ENCODE assay signal across 27 cellular contexts in genomic region chr7:84370114-84370513, GRCh38.
"Had no signal": no experiment of that assay in that cellular context is flagged by ENCODE, and none has a peak within 500 bp of the region (broad histone marks: within the 10 kb centered on the region; RNA-seq: fewer than 3 reads in every experiment).

No MANE protein-coding gene starts in this region.

- H3K4me1 Mint-ChIP-seq: immature natural killer cell; naive B cell; natural killer cell; stimulated activated naive B cell treated with anti-CD40 and anti-IgM and Interleukin-4, amounts not matched to agents 10 μg/mL and 1 μg/mL and 100 μg/mL, for 72 hours had no signal

- H3K9me3 Mint-ChIP-seq: naive B cell; nephron progenitor cell; stimulated activated naive B cell treated with anti-CD40 and anti-IgM and Interleukin-4, amounts not matched to agents 10 μg/mL and 1 μg/mL and 100 μg/mL, for 72 hours had no signal

- H3K4me3 Mint-ChIP-seq: immature natural killer cell; mesothelial cell of epicardium; naive B cell; natural killer cell; nephron progenitor cell; stimulated activated naive B cell treated with anti-CD40 and anti-IgM and Interleukin-4, amounts not matched to agents 10 μg/mL and 1 μg/mL and 100 μg/mL, for 72 hours had no signal

- ATAC-seq: left colon; natural killer cell; right lobe of liver; stimulated activated naive B cell treated with anti-CD40 and anti-IgM and Interleukin-4, amounts not matched to agents 10 μg/mL and 1 μg/mL and 100 μg/mL, for 72 hours; stimulated activated naive CD8-positive, alpha-beta T cell treated with anti-CD3 and anti-CD28 coated beads, Interleukin-15, Interleukin-2, amounts not matched to agents 100 U/mL and 50 U/mL, for 24 hours had no signal

- DNase-seq: hippocampal formation; immature natural killer cell; kidney; left colon; left ventricle myocardium inferior; mesendoderm; naive B cell; natural killer cell; nephron progenitor cell; ovary; right lobe of liver; stimulated activated CD4-positive, alpha-beta T cell treated with anti-CD3 and anti-CD28 coated beads, Interleukin-12 subunit alpha, Interleukin-12 subunit beta, amount 100 ng/mL, for 4 hours; stimulated activated CD4-positive, alpha-beta T cell treated with anti-CD3 and anti-CD28 coated beads, Interleukin-15, amount 100 ng/mL, for 24 hours; stimulated activated CD4-positive, alpha-beta T cell treated with anti-CD3 and anti-CD28 coated beads, Interleukin-2, amount 100 ng/mL, for 24 hours; stimulated activated CD4-positive, alpha-beta T cell treated with anti-CD3 and anti-CD28 coated beads, Interleukin-4, amount 100 ng/mL, for 1 hour; stimulated activated naive B cell treated with anti-CD40 and anti-IgM and Interleukin-4, amounts not matched to agents 10 μg/mL and 1 μg/mL and 100 μg/mL, for 72 hours; stimulated activated naive CD8-positive, alpha-beta T cell treated with anti-CD3 and anti-CD28 coated beads, Interleukin-15, Interleukin-2, amounts not matched to agents 100 U/mL and 50 U/mL, for 24 hours; stomach; testis; thyroid gland; transverse colon; upper lobe of left lung had no signal

- H3K27ac ChIP-seq: left ventricle myocardium inferior, ovary, right atrium auricular region, right lobe of liver, stomach, testis, thyroid gland, transverse colon, upper lobe of left lung, vagina had no signal

- H3K27me3 Mint-ChIP-seq: naive B cell; progenitor cell of endocrine pancreas; stimulated activated naive B cell treated with anti-CD40 and anti-IgM and Interleukin-4, amounts not matched to agents 10 μg/mL and 1 μg/mL and 100 μg/mL, for 72 hours had no signal

- H3K4me3 ChIP-seq: left ventricle myocardium inferior, lung, ovary, right atrium auricular region, right lobe of liver, stomach, testis, thyroid gland, transverse colon, upper lobe of left lung, vagina had no signal

- H3K36me3 Mint-ChIP-seq: immature natural killer cell; mesothelial cell of epicardium; naive B cell; natural killer cell; stimulated activated naive B cell treated with anti-CD40 and anti-IgM and Interleukin-4, amounts not matched to agents 10 μg/mL and 1 μg/mL and 100 μg/mL, for 72 hours had no signal

- H3K27me3 ChIP-seq: ovary, right atrium auricular region, right lobe of liver, stomach, testis, thyroid gland, transverse colon, upper lobe of left lung, vagina had no signal

- H3K9me3 ChIP-seq: left ventricle myocardium inferior, ovary, right atrium auricular region, right lobe of liver, stomach, testis, thyroid gland, transverse colon, upper lobe of left lung, vagina had no signal

- H3K27ac Mint-ChIP-seq: immature natural killer cell; mesothelial cell of epicardium; natural killer cell; nephron progenitor cell; progenitor cell of endocrine pancreas; stimulated activated naive B cell treated with anti-CD40 and anti-IgM and Interleukin-4, amounts not matched to agents 10 μg/mL and 1 μg/mL and 100 μg/mL, for 72 hours had no signal

- H3K36me3 ChIP-seq: left ventricle myocardium inferior, ovary, right atrium auricular region, right lobe of liver, stomach, thyroid gland, transverse colon, upper lobe of left lung, vagina had no signal

- H3K4me1 ChIP-seq: left ventricle myocardium inferior, right atrium auricular region, right lobe of liver, stomach, testis, thyroid gland, transverse colon, upper lobe of left lung, vagina had no signal
